8 cellular contexts compared by ENCODE assay signal in the genomic region with DNA sequence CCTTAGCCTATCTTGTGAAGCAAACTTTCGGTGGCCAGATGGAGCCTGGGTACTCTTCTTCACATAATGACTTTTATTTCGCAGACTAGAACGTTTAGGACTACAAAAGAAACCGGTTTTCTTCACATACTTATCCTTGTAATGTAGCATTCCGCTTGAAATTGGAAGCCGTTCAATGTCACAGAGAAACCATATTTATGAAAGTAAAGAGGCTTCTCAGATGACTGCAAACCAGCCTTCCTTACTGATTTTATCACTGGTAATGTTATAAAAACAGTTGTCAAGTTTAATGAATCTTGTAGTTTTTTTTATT.
DNase-seq lines count a peak whose midpoint lies in the region; ATAC-seq and TF ChIP-seq lines count a peak whose summit lies in the region.

No MANE protein-coding gene starts in this region.

- no peak for TF ChIP-seq CTCF in HFFc6 (IDR thresholded peaks at IDR 0.05)

- H3K9me3 ChIP-seq in iPS-18c (ENCODE audit: control insufficient read depth, insufficient read depth, low read length) = no peaks in the 10 kb centered on the region

- H3K9me3 Mint-ChIP-seq in HFFc6 = no peaks in the 10 kb centered on the region
- no peaks in the 10 kb centered on the region for H3K9me3 Mint-ChIP-seq in activated naive CD8-positive, alpha-beta T cell (ENCODE audit: low read depth)
- no peaks in the 10 kb centered on the region for H3K9me3 Mint-ChIP-seq in stimulated activated memory B cell treated with anti-CD40 and anti-IgM and Interleukin-4, amounts not matched to agents 10 μg/mL and 1 μg/mL and 100 μg/mL, for 72 hours

- peaks cover 11% of the 10 kb centered on the region for H3K4me1 Mint-ChIP-seq in HFFc6 (ENCODE audit: low read depth)
- H3K4me1 Mint-ChIP-seq in activated naive CD8-positive, alpha-beta T cell (ENCODE audit: low read depth) = peaks cover 43% of the 10 kb centered on the region
- H3K4me1 Mint-ChIP-seq in stimulated activated memory B cell treated with anti-CD40 and anti-IgM and Interleukin-4, amounts not matched to agents 10 μg/mL and 1 μg/mL and 100 μg/mL, for 72 hours = peaks cover 51% of the 10 kb centered on the region

- H3K36me3 Mint-ChIP-seq in HFFc6 (ENCODE audit: low read depth) = no peaks in the 10 kb centered on the region
- H3K36me3 Mint-ChIP-seq in activated naive CD8-positive, alpha-beta T cell = no peaks in the 10 kb centered on the region
- no peaks in the 10 kb centered on the region for H3K36me3 Mint-ChIP-seq in stimulated activated memory B cell treated with anti-CD40 and anti-IgM and Interleukin-4, amounts not matched to agents 10 μg/mL and 1 μg/mL and 100 μg/mL, for 72 hours

- H3K4me3 Mint-ChIP-seq in HFFc6 = peak overlapping the region; percentile 83
- peak overlapping the region; percentile 91 for H3K4me3 Mint-ChIP-seq in activated naive CD8-positive, alpha-beta T cell
- H3K4me3 Mint-ChIP-seq in stimulated activated memory B cell treated with anti-CD40 and anti-IgM and Interleukin-4, amounts not matched to agents 10 μg/mL and 1 μg/mL and 100 μg/mL, for 72 hours = peak overlapping the region; percentile 99

- DNase-seq in HFFc6 (no peak), glomerular visceral epithelial cell (ENCODE audit: extremely low spot score) (no peak), ureter (ENCODE audit: low spot score) (no peak)
- no peak for DNase-seq in stimulated activated CD4-positive, alpha-beta T cell treated with anti-CD3 and anti-CD28 coated beads, Interleukin-1b, Interleukin-23, amount 100 ng/mL, for 48 hours

- peaks cover 24% of the 10 kb centered on the region for H3K27me3 Mint-ChIP-seq in HFFc6 (ENCODE audit: insufficient read depth)
- no peaks in the 10 kb centered on the region for H3K27me3 Mint-ChIP-seq in activated naive CD8-positive, alpha-beta T cell
- H3K27me3 Mint-ChIP-seq in stimulated activated memory B cell treated with anti-CD40 and anti-IgM and Interleukin-4, amounts not matched to agents 10 μg/mL and 1 μg/mL and 100 μg/mL, for 72 hours = no peaks in the 10 kb centered on the region

- peak overlapping the region; percentile 76; the same call in 1 of the 2 replicates for H3K27ac Mint-ChIP-seq in HFFc6
- H3K27ac Mint-ChIP-seq in activated naive CD8-positive, alpha-beta T cell = peak overlapping the region; percentile 100
- peak overlapping the region; percentile 100 for H3K27ac Mint-ChIP-seq in stimulated activated memory B cell treated with anti-CD40 and anti-IgM and Interleukin-4, amounts not matched to agents 10 μg/mL and 1 μg/mL and 100 μg/mL, for 72 hours

- ATAC-seq in stimulated activated memory B cell treated with anti-CD40 and anti-IgM and Interleukin-4, amounts not matched to agents 10 μg/mL and 1 μg/mL and 100 μg/mL, for 72 hours = no peak
- ATAC-seq in GM21367 (IDR thresholded peaks at IDR 0.05; ENCODE audit: unreplicated experiment) = no peak

- peak overlapping the region; percentile 12; the same call in 1 of the 2 replicates for H3K4me3 ChIP-seq in iPS-18c (ENCODE audit: insufficient read depth, low read depth, low read length)
